ENCODE assay signal across 8 cellular contexts in the genomic region with DNA sequence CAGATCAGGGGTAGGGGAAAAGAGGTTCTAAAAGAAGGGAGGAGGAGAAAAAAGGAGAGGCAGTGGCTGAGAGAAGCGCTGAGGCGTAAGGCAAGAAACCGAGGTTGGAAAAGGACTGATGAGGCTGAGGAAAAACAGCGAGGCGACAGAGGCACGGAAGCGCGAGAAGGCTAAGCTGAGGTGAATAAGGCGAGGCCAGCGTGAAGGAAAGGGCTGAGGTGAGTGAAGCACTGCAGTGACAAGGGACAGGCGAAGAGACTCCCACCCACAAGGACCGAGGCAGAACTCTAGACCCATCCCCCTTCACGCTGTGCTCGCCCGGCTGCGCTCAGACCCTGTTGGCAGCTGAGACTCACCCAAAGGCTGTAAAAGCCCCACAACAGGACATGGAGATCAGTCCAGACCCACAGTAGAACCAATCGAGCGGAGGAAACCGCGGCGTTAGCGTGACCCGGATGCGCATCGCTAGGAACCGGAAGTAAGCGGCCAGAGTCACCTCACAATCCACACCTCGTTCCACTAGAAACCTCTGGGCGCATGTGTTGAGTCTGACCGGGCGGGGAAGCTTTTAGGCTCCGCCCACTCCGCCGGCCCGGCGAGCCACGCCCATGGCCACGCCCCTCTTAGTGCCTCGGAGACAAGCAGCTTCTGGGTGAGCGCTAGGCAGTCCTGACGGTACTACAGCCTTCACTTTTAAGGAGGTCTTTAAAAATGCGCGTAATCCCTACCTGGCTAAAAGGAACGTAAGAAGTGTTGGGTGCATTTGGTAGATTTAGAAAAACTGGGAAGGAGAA. TPM values are rescaled to one million over a fixed set of nuclear protein-coding genes. Genes with fewer than 3 reads are reported as not detected.
DNase-seq lines count a peak whose midpoint lies in the region; ATAC-seq, FAIRE-seq and TF ChIP-seq lines count a peak whose summit lies in the region.

A gene with protein sequence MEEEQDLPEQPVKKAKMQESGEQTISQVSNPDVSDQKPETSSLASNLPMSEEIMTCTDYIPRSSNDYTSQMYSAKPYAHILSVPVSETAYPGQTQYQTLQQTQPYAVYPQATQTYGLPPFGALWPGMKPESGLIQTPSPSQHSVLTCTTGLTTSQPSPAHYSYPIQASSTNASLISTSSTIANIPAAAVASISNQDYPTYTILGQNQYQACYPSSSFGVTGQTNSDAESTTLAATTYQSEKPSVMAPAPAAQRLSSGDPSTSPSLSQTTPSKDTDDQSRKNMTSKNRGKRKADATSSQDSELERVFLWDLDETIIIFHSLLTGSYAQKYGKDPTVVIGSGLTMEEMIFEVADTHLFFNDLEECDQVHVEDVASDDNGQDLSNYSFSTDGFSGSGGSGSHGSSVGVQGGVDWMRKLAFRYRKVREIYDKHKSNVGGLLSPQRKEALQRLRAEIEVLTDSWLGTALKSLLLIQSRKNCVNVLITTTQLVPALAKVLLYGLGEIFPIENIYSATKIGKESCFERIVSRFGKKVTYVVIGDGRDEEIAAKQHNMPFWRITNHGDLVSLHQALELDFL (minus strand): TSS at position 443 of the 794 bp plus-strand sequence. CDS start 30,584 bp downstream, outside the sequence.

- H3K27me3 Mint-ChIP-seq in CD14-positive monocyte (ENCODE audit: low read depth in 3 of 3), result peaks cover 0 to 2% (median 0%) of the 10 kb centered on the region in 3 donors

- peak within 1 kb of the TSS; percentile 91 for H3K9ac ChIP-seq in HepG2 (ENCODE audit: insufficient read depth, low read depth, low read length)

- H3K27me3 ChIP-seq in HepG2 (ENCODE audit: control insufficient read depth in 1 of 2, insufficient read depth in 2 of 2, low read length in 2 of 2), result no peaks in the 10 kb centered on the region; a peak in 1 of 5 replicates

- H3K9me3 Mint-ChIP-seq in CD14-positive monocyte, result no peaks in the 10 kb centered on the region

- TF ChIP-seq POLR2A in HepG2 (IDR thresholded peaks at IDR 0.05; ENCODE audit: insufficient read depth in 1 of 2, low read depth in 2 of 2, low read length in 2 of 2), result peak; percentile 90

- H3K27ac ChIP-seq in HepG2 (ENCODE audit: extremely low read length, insufficient read depth, low read length), result peak within 1 kb of the TSS; percentile 87

- peak; percentile 97 for DNase-seq in CD14-positive monocyte (ENCODE audit: low spot score)
- DNase-seq in NCI-H82 (lab: John Stamatoyannopoulos, UW), result peak; percentile 99
- peak; percentile 99 for DNase-seq in activated CD4-positive, alpha-beta T cell treated with anti-CD3 and anti-CD28 coated beads, Interleukin-2, amount 50 U/mL, for 48 hours
- peak; percentile 96 to 98 for DNase-seq in dermis microvascular lymphatic vessel endothelial cell (ENCODE audit: low read depth in 2 of 2)
- peak; percentile 97 for DNase-seq in HepG2 (ENCODE audit: low spot score)
- peak; percentile 99 for DNase-seq in stimulated activated CD4-positive, alpha-beta T cell treated with anti-CD3 and anti-CD28 coated beads, Interleukin-4, amount 100 ng/mL, for 1 hour

- POLR2A ChIA-PET in HepG2 (lab: Yijun Ruan, JAX), result interaction anchor here (0.6 to 2.5 kb wide), 21 partner anchors 10 to 417 kb away, joined by 3 to 17 read pairs (median 3); a partner anchor contains a TSS

- peak within 1 kb of the TSS; percentile 75 for H2AFZ ChIP-seq in HepG2 (ENCODE audit: low read length)

- intact Hi-C loops in CD14-positive monocyte (cut with micrococcal nuclease), result no loop called here
- intact Hi-C loops in HepG2 (cut with micrococcal nuclease; ENCODE audit: unreplicated experiment), result no loop called here

- peaks cover 30% of the 10 kb centered on the region for H3K4me1 Mint-ChIP-seq in CD14-positive monocyte

- in situ Hi-C loops in HepG2 (cut with HindIII; ENCODE audit: extremely low pct_ligation_motif_present, low pct_unique_long_range_greater_than_20kb), result loop anchor here (25.0 kb wide), 1 partner anchor 274 kb away; a partner anchor contains a TSS

- H4K20me1 ChIP-seq in HepG2 (ENCODE audit: insufficient read depth, low read length), result peaks cover 3% of the 10 kb centered on the region; the same call in 1 of the 2 replicates

- TF ChIP-seq CTCF in CD14-positive monocyte (IDR thresholded peaks at IDR 0.05) (no peak), HepG2 (CRISPR knock-in tag; IDR thresholded peaks at IDR 0.05) (peak; percentile 13; the same call in 1 of the 2 replicates)

- CTCF ChIA-PET in HepG2 (lab: Yijun Ruan, JAX; ENCODE audit: low intra/inter-chr PET ratio, low total read pairs), result no interaction called here

- H3K9me3 ChIP-seq in HepG2 (ENCODE audit: low read length), result no peaks in the 10 kb centered on the region

- H3K4me2 ChIP-seq in HepG2 (ENCODE audit: low read depth, low read length), result peak within 1 kb of the TSS; percentile 97

- peaks cover 0 to 1% of the 10 kb centered on the region in 2 donors for H3K36me3 Mint-ChIP-seq in CD14-positive monocyte

- peak within 1 kb of the TSS; percentile 79 to 98 (median 82) for H3K4me3 ChIP-seq in HepG2 (replicated peaks in 1 of 3; ENCODE audit: insufficient read depth in 1 of 3, low read depth in 2 of 3, low read length in 3 of 3)

- under 1% methylated on average over 23 of the region's 44 CpGs for WGBS in HepG2 (ENCODE audit: low lambda C conversion rate)

- H3K79me2 ChIP-seq in HepG2 (ENCODE audit: insufficient read depth, low read length), result peaks cover 45% of the 10 kb centered on the region

- H3K36me3 ChIP-seq in HepG2 (replicated peaks in 1 of 2; ENCODE audit: control insufficient read depth in 1 of 2, insufficient read depth in 2 of 2, low read length in 2 of 2), result no peaks in the 10 kb centered on the region

- TSS peak; percentile 68 for BruUV-seq in HepG2 (replicated peaks; lab: Mats Ljungman, UMichigan)

- H3K4me3 Mint-ChIP-seq in CD14-positive monocyte, result peak within 1 kb of the TSS; percentile 94 to 100

- H3K4me1 ChIP-seq in HepG2 (ENCODE audit: insufficient read depth, low read length), result peaks cover 47% of the 10 kb centered on the region

- peak; percentile 45 for TF ChIP-seq RAD21 in HepG2 (CRISPR knock-in tag; IDR thresholded peaks at IDR 0.05)

- FAIRE-seq in HepG2 (lab: Jason Lieb, UNC), result peak; percentile 76

- TF ChIP-seq EP300 in HepG2 (IDR thresholded peaks at IDR 0.05; ENCODE audit: low read depth in 2 of 2, low read length in 2 of 2) (no peak), HepG2 (CRISPR knock-in tag; IDR thresholded peaks at IDR 0.05; ENCODE audit: borderline replicate concordance) (no peak)

- peak within 1 kb of the TSS; percentile 96 to 99 (median 98) for H3K27ac Mint-ChIP-seq in CD14-positive monocyte

- ATAC-seq in GM19397 (IDR thresholded peaks at IDR 0.05; ENCODE audit: unreplicated experiment), result peak; percentile 88
- peak; percentile 82 for ATAC-seq in HG03571 (IDR thresholded peaks at IDR 0.05; ENCODE audit: unreplicated experiment)
- ATAC-seq in HepG2, result peak; percentile 97

TF ChIP-seq in HepG2, 621 proteins besides CTCF, POLR2A, EP300 and RAD21 (continues in another document):
- no peak for TF ChIP-seq PAF1 (CRISPR knock-in tag; IDR thresholded peaks at IDR 0.05)
- TF ChIP-seq, protein P1, sequence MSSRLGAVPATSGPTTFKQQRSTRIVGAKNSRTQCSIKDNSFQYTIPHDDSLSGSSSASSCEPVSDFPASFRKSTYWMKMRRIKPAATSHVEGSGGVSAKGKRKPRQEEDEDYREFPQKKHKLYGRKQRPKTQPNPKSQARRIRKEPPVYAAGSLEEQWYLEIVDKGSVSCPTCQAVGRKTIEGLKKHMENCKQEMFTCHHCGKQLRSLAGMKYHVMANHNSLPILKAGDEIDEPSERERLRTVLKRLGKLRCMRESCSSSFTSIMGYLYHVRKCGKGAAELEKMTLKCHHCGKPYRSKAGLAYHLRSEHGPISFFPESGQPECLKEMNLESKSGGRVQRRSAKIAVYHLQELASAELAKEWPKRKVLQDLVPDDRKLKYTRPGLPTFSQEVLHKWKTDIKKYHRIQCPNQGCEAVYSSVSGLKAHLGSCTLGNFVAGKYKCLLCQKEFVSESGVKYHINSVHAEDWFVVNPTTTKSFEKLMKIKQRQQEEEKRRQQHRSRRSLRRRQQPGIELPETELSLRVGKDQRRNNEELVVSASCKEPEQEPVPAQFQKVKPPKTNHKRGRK (CRISPR knock-in tag; IDR thresholded peaks at IDR 0.05), result peak; percentile 65
- TF ChIP-seq STAG1 (CRISPR knock-in tag; IDR thresholded peaks at IDR 0.05), result no peak

RNA-seq across cellular contexts. Expression of the gene that starts here (rescaled TPM):
- polyA plus RNA-seq in CD14-positive monocyte (1 to 10 TPM; 3.3 to 3.7 TPM), HepG2 (2011; rRNA removed) (12.2 and 13.9 TPM in 2 replicates)
- total RNA-seq in dermis microvascular lymphatic vessel endothelial cell (9.1 and 11.4 TPM in 2 replicates), HepG2 (2016; rRNA removed; fragmentation: Illumina TruSeq; extraction: Trizol) (19.7 and 26.3 TPM in 2 replicates)
- total RNA-seq in HepG2 (2016; cell fraction: cytosol; rRNA removed; fragmentation: Illumina TruSeq; extraction: Trizol; ENCODE audit: low read depth), result 9.5 and 9.6 TPM in 2 replicates
- 17.2 and 24.4 TPM in 2 replicates for total RNA-seq in HepG2 (2016; cell fraction: insoluble cytoplasmic fraction; rRNA removed; fragmentation: Illumina TruSeq; extraction: Trizol)
- total RNA-seq in HepG2 (2016; cell fraction: membrane; rRNA removed; fragmentation: Illumina TruSeq; extraction: Trizol), result 7.9 and 8.4 TPM in 2 replicates
- 15.7 and 18.2 TPM in 2 replicates for total RNA-seq in HepG2 (2016; cell fraction: nucleus; rRNA removed; fragmentation: Illumina TruSeq; extraction: Trizol)
- polyA plus RNA-seq in HepG2 (2011; cell fraction: cytosol; rRNA removed), result 5.6 and 7.2 TPM in 2 replicates
- polyA plus RNA-seq in HepG2 (2011; cell fraction: nucleus; rRNA removed), result 7.5 and 7.6 TPM in 2 replicates
- 7.5 and 7.9 TPM in 2 replicates for polyA plus RNA-seq in HepG2 (2012)
- polyA plus RNA-seq in HepG2 (2016; cell fraction: cytosol; fragmentation: Illumina TruSeq; extraction: Trizol; ENCODE audit: low read depth), result 0.67 and 1.0 TPM in 2 replicates
- polyA plus RNA-seq in HepG2 (2016; cell fraction: insoluble cytoplasmic fraction; fragmentation: Illumina TruSeq; extraction: Trizol; ENCODE audit: low read depth), result 11.7 and 12.0 TPM in 2 replicates
- polyA plus RNA-seq in HepG2 (2016; cell fraction: membrane; fragmentation: Illumina TruSeq; extraction: Trizol; ENCODE audit: low read depth), result 1.4 and 1.6 TPM in 2 replicates
- polyA plus RNA-seq in HepG2 (2016; cell fraction: nucleus; fragmentation: Illumina TruSeq; extraction: Trizol; ENCODE audit: insufficient read depth, low read depth), result 16.9 and 17.5 TPM in 2 replicates
- polyA minus RNA-seq in HepG2 (2011; rRNA and poly(A)+ RNA removed; ENCODE audit: low replicate concordance), result 26.2 and 75.0 TPM in 2 replicates
- 11.7 and 13.3 TPM in 2 replicates for polyA minus RNA-seq in HepG2 (2011; cell fraction: cytosol; rRNA and poly(A)+ RNA removed)
- polyA minus RNA-seq in HepG2 (2011; cell fraction: nucleus; rRNA and poly(A)+ RNA removed), result 20.0 and 20.3 TPM in 2 replicates

Comparison
In these comparisons a context has a peak if more than half of its experiments do, and no peak if none do; other contexts are left out.
1. Peak in every context shown above with its lines: DNase-seq, ATAC-seq, H3K4me3 ChIP-seq and H3K27ac ChIP-seq.